Comparison of ENCODE assay signal across 34 cellular contexts in genomic region chr17:41420134-41420533, GRCh38. TPM values are rescaled to one million over a fixed set of nuclear protein-coding genes. Genes with fewer than 3 reads are reported as not detected.
DNase-seq lines count a peak whose midpoint lies in the region; ATAC-seq and TF ChIP-seq lines count a peak whose summit lies in the region.
"Had no signal": no experiment of that assay in that cellular context is flagged by ENCODE, and none has a peak within 500 bp of the region (broad histone marks: within the 10 kb centered on the region; RNA-seq: fewer than 3 reads in every experiment).

No MANE protein-coding gene starts in this region.

- H3K27me3 ChIP-seq in RWPE2 (ENCODE audit: insufficient read depth, poor library complexity, severe bottlenecking) (no peaks in the 10 kb centered on the region), esophagus (ENCODE audit: control insufficient read depth in 1 of 2, insufficient read depth in 2 of 2, low read length in 2 of 2) (no peaks in the 10 kb centered on the region), suprapubic skin (peaks cover 5% of the 10 kb centered on the region)
- H3K27me3 ChIP-seq: colonic mucosa, esophagus muscularis mucosa, uterus had no signal

- TF ChIP-seq EP300 in suprapubic skin (IDR thresholded peaks at IDR 0.05), result no peak

- TF ChIP-seq CTCF in RWPE2 (IDR thresholded peaks at IDR 0.05; ENCODE audit: poor library complexity, severe bottlenecking) (no peak), suprapubic skin (IDR thresholded peaks at IDR 0.05) (no peak)

- 44 to 53% methylated on average over 4 of the region's 4 CpGs for WGBS in esophagus, 2 donors
- 38% methylated on average over 4 of the region's 4 CpGs for WGBS in suprapubic skin

- H3K9me3 ChIP-seq in RWPE2 (ENCODE audit: severe bottlenecking), result no peaks in the 10 kb centered on the region
- H3K9me3 ChIP-seq in esophagus (ENCODE audit: control insufficient read depth in 2 of 2, insufficient read depth in 1 of 2, low read depth in 1 of 2, low read length in 1 of 2), result no peaks in the 10 kb centered on the region
- no peaks in the 10 kb centered on the region for H3K9me3 ChIP-seq in suprapubic skin
- H3K9me3 ChIP-seq: colonic mucosa, esophagus muscularis mucosa, psoas muscle, sigmoid colon, uterus had no signal

- ATAC-seq in RWPE2 (ENCODE audit: low read depth), result peak; percentile 77
- no peak for ATAC-seq in GM19324 (IDR thresholded peaks at IDR 0.05; ENCODE audit: low FRiP score, unreplicated experiment)
- ATAC-seq in GM18858 (IDR thresholded peaks at IDR 0.05; ENCODE audit: unreplicated experiment), result no peak
- ATAC-seq in GM21390 (IDR thresholded peaks at IDR 0.05; ENCODE audit: unreplicated experiment), result no peak
- ATAC-seq: activated CD8-positive, alpha-beta memory T cell treated with anti-CD3 and anti-CD28 coated beads, Interleukin-2, amount 10 ng/mL, durations not matched to agents 7 days and 5 days; K562; left lobe of liver; stimulated activated naive B cell treated with anti-CD40 and anti-IgM and Interleukin-4, amounts not matched to agents 10 μg/mL and 1 μg/mL and 100 μg/mL, for 72 hours; WTC11 had no signal

- H3K27ac ChIP-seq in RWPE2 (ENCODE audit: poor library complexity, severe bottlenecking), result peak overlapping the region; percentile 82
- peak overlapping the region; percentile 59 to 74 for H3K27ac ChIP-seq in esophagus (ENCODE audit: low read depth in 2 of 2, low read length in 1 of 2)
- peak overlapping the region; percentile 69 for H3K27ac ChIP-seq in suprapubic skin
- H3K27ac ChIP-seq: colonic mucosa, esophagus muscularis mucosa, psoas muscle, sigmoid colon had no signal

- H3K36me3 ChIP-seq in RWPE2 (ENCODE audit: low read depth) (no peaks in the 10 kb centered on the region), esophagus (ENCODE audit: control insufficient read depth in 2 of 2, insufficient read depth in 2 of 2, low read length in 1 of 2) (no peaks in the 10 kb centered on the region), suprapubic skin (no peaks in the 10 kb centered on the region)
- H3K36me3 ChIP-seq: colonic mucosa, esophagus muscularis mucosa, sigmoid colon, uterus had no signal

- DNase-seq in HT1080 (ENCODE audit: low read depth), result peak; percentile 6
- DNase-seq in RWPE2 (ENCODE audit: low spot score), result no peak
- DNase-seq in suprapubic skin (ENCODE audit: low spot score in 2 of 2), result no peak
- no peak for DNase-seq in SHP77 treated with DMSO at 0.1 percent for 48 hours (lab: John Stamatoyannopoulos, UW)
- DNase-seq: activated CD4-positive, alpha-beta T cell treated with anti-CD3 and anti-CD28 coated beads, Interleukin-2, amount 10 ng/mL, durations not matched to agents 7 days and 5 days; activated CD8-positive, alpha-beta memory T cell treated with anti-CD3 and anti-CD28 coated beads, Interleukin-2, amount 10 ng/mL, durations not matched to agents 7 days and 5 days; activated naive CD4-positive, alpha-beta T cell; activated T-cell treated with anti-CD3 and anti-CD28 coated beads, Interleukin-2, amount 50 U/mL, for 48 hours; CD4-positive, CD25-positive, alpha-beta regulatory T cell; colonic mucosa; effector CD8-positive, alpha-beta T cell; H9; hypothalamus; mesendoderm; NCI-H1436; NCI-H82; psoas muscle; SHP77; sigmoid colon; stimulated activated naive B cell treated with anti-CD40 and anti-IgM and Interleukin-4, amounts not matched to agents 10 μg/mL and 1 μg/mL and 100 μg/mL, for 72 hours; T1000; uterus had no signal

- TF ChIP-seq POLR2A in suprapubic skin (IDR thresholded peaks at IDR 0.05), result no peak

- no peak overlapping the region for H3K4me3 ChIP-seq in RWPE2 (ENCODE audit: severe bottlenecking)
- no peak overlapping the region for H3K4me3 ChIP-seq in esophagus (ENCODE audit: low read depth in 1 of 2, low read length in 2 of 2)
- no peak overlapping the region for H3K4me3 ChIP-seq in suprapubic skin
- H3K4me3 ChIP-seq: colonic mucosa, esophagus muscularis mucosa, K562, psoas muscle, sigmoid colon, uterus had no signal

- H3K4me1 ChIP-seq in RWPE2 (ENCODE audit: insufficient read depth, poor library complexity, severe bottlenecking) (peaks cover 41% of the 10 kb centered on the region), esophagus (ENCODE audit: control insufficient read depth in 2 of 2, insufficient read depth in 2 of 2, low read length in 1 of 2) (peaks cover 3 to 24% of the 10 kb centered on the region in 2 donors), suprapubic skin (peaks cover 30% of the 10 kb centered on the region)
- H3K4me1 ChIP-seq: colonic mucosa had no signal

RNA-seq across cellular contexts. Expression of gene KRT37, which starts 4.3 kb away (rescaled TPM):
- total RNA-seq in HT1080 (2014; rRNA removed; shearing (Covaris generic)), result not detected in 2 replicates
- polyA plus RNA-seq in HT1080 (2015; cell fraction: cytosol; rRNA removed), result not detected in 2 replicates
- not detected in 2 replicates for polyA plus RNA-seq in HT1080 (2015; cell fraction: nucleus; rRNA removed)
- not detected for polyA plus RNA-seq in esophagus
- total RNA-seq in suprapubic skin, result 1 to 10 TPM in 1 of 4 donors, under 1 TPM in 1, not detected in 2; 0.53 to 7.1 TPM
- total RNA-seq: activated CD4-positive, alpha-beta T cell treated with anti-CD3 and anti-CD28 coated beads, Interleukin-2, amount 10 ng/mL, durations not matched to agents 7 days and 5 days; activated CD8-positive, alpha-beta memory T cell treated with anti-CD3 and anti-CD28 coated beads, Interleukin-2, amount 10 ng/mL, durations not matched to agents 7 days and 5 days; CD4-positive, CD25-positive, alpha-beta regulatory T cell; colonic mucosa; esophagus muscularis mucosa; H9; HT-29; K562; left lobe of liver; psoas muscle; sigmoid colon; temporal lobe; uterus; WTC11 had no signal
- polyA plus RNA-seq: adipose tissue; CD4-positive, CD25-positive, alpha-beta regulatory T cell; immature natural killer cell; K562; psoas muscle; sigmoid colon had no signal

RNA-seq across cellular contexts. Expression of gene KRT38, which starts 20.6 kb away (rescaled TPM):
- not detected in 2 replicates for total RNA-seq in HT1080 (2014; rRNA removed; shearing (Covaris generic))
- not detected in 2 replicates for polyA plus RNA-seq in HT1080 (2015; cell fraction: cytosol; rRNA removed)
- polyA plus RNA-seq in HT1080 (2015; cell fraction: nucleus; rRNA removed), result not detected in 2 replicates
- under 1 TPM in 1 of 2 donors, not detected in 1; 0.02 TPM for polyA plus RNA-seq in esophagus
- 10 to 100 TPM in 1 of 4 donors, 1 to 10 TPM in 2, not detected in 1; 1.6 to 21.6 (median 3.9) TPM for total RNA-seq in suprapubic skin
- total RNA-seq: activated CD4-positive, alpha-beta T cell treated with anti-CD3 and anti-CD28 coated beads, Interleukin-2, amount 10 ng/mL, durations not matched to agents 7 days and 5 days; activated CD8-positive, alpha-beta memory T cell treated with anti-CD3 and anti-CD28 coated beads, Interleukin-2, amount 10 ng/mL, durations not matched to agents 7 days and 5 days; CD4-positive, CD25-positive, alpha-beta regulatory T cell; colonic mucosa; esophagus muscularis mucosa; H9; HT-29; K562; left lobe of liver; psoas muscle; sigmoid colon; temporal lobe; uterus; WTC11 had no signal
- polyA plus RNA-seq: adipose tissue; CD4-positive, CD25-positive, alpha-beta regulatory T cell; immature natural killer cell; K562; sigmoid colon had no signal

RNA-seq across cellular contexts. Expression of gene KRT31, which starts 22.7 kb away (rescaled TPM):
- not detected in 2 replicates for total RNA-seq in HT1080 (2014; rRNA removed; shearing (Covaris generic))
- polyA plus RNA-seq in HT1080 (2015; cell fraction: cytosol; rRNA removed), result not detected in 2 replicates
- not detected in 2 replicates for polyA plus RNA-seq in HT1080 (2015; cell fraction: nucleus; rRNA removed)
- 10 to 100 TPM in 1 of 2 donors, 1 to 10 TPM in 1; 3.8 to 16.7 TPM for polyA plus RNA-seq in esophagus
- total RNA-seq in suprapubic skin, result 100 to 1,000 TPM in 1 of 4 donors, 10 to 100 TPM in 3; 38.5 to 618 (median 84.8) TPM
- total RNA-seq: activated CD4-positive, alpha-beta T cell treated with anti-CD3 and anti-CD28 coated beads, Interleukin-2, amount 10 ng/mL, durations not matched to agents 7 days and 5 days; activated CD8-positive, alpha-beta memory T cell treated with anti-CD3 and anti-CD28 coated beads, Interleukin-2, amount 10 ng/mL, durations not matched to agents 7 days and 5 days; CD4-positive, CD25-positive, alpha-beta regulatory T cell; colonic mucosa; esophagus muscularis mucosa; H9; HT-29; K562; left lobe of liver; sigmoid colon; uterus; WTC11 had no signal
- polyA plus RNA-seq: adipose tissue; CD4-positive, CD25-positive, alpha-beta regulatory T cell; immature natural killer cell; K562; sigmoid colon had no signal

RNA-seq across cellular contexts. Expression of gene KRT34, which starts 38.0 kb away (rescaled TPM):
- total RNA-seq in HT1080 (2014; rRNA removed; shearing (Covaris generic)), result 0.80 and 1.2 TPM in 2 replicates
- 1.3 and 1.5 TPM in 2 replicates for polyA plus RNA-seq in HT1080 (2015; cell fraction: cytosol; rRNA removed)
- 0.36 and 0.62 TPM in 2 replicates for polyA plus RNA-seq in HT1080 (2015; cell fraction: nucleus; rRNA removed)
- polyA plus RNA-seq in esophagus, result under 1 TPM; 0.19 to 0.20 TPM
- total RNA-seq in suprapubic skin, result 100 to 1,000 TPM in 1 of 4 donors, 10 to 100 TPM in 2, under 1 TPM in 1; 0.56 to 117 (median 22.2) TPM
- total RNA-seq: activated CD4-positive, alpha-beta T cell treated with anti-CD3 and anti-CD28 coated beads, Interleukin-2, amount 10 ng/mL, durations not matched to agents 7 days and 5 days; activated CD8-positive, alpha-beta memory T cell treated with anti-CD3 and anti-CD28 coated beads, Interleukin-2, amount 10 ng/mL, durations not matched to agents 7 days and 5 days; CD4-positive, CD25-positive, alpha-beta regulatory T cell; colonic mucosa; esophagus muscularis mucosa; H9; HT-29; K562; left lobe of liver; psoas muscle; sigmoid colon; WTC11 had no signal
- polyA plus RNA-seq: CD4-positive, CD25-positive, alpha-beta regulatory T cell; immature natural killer cell; K562; psoas muscle; sigmoid colon had no signal

RNA-seq across cellular contexts. Expression of gene KRT32, which starts 47.1 kb away (rescaled TPM):
- total RNA-seq in HT1080 (2014; rRNA removed; shearing (Covaris generic)), result not detected in 2 replicates
- 0.06 and 0.30 TPM in 2 replicates for polyA plus RNA-seq in HT1080 (2015; cell fraction: cytosol; rRNA removed)
- not detected in 2 replicates for polyA plus RNA-seq in HT1080 (2015; cell fraction: nucleus; rRNA removed)
- 1 to 10 TPM; 1.9 to 8.5 TPM for polyA plus RNA-seq in esophagus
- 10 to 100 TPM in 3 of 4 donors, under 1 TPM in 1; 0.40 to 71.2 (median 14.8) TPM for total RNA-seq in suprapubic skin
- total RNA-seq: activated CD4-positive, alpha-beta T cell treated with anti-CD3 and anti-CD28 coated beads, Interleukin-2, amount 10 ng/mL, durations not matched to agents 7 days and 5 days; activated CD8-positive, alpha-beta memory T cell treated with anti-CD3 and anti-CD28 coated beads, Interleukin-2, amount 10 ng/mL, durations not matched to agents 7 days and 5 days; CD4-positive, CD25-positive, alpha-beta regulatory T cell; colonic mucosa; esophagus muscularis mucosa; H9; HT-29; K562; left lobe of liver; sigmoid colon; temporal lobe; uterus; WTC11 had no signal
- polyA plus RNA-seq: CD4-positive, CD25-positive, alpha-beta regulatory T cell; immature natural killer cell; K562; sigmoid colon had no signal

Comparison
In these comparisons a context has a peak if more than half of its experiments do, and no peak if none do; other contexts are left out.
1. RNA of gene KRT31, which starts 22.7 kb away (total RNA-seq): 38.5 to 618 TPM in suprapubic skin; not detected in HT1080; every median in the first group is over 10 times any median in the second.
2. Peak in every context shown above with its lines, with median percentiles within 50 percentile points of each other: H3K27ac ChIP-seq.